ENCODE assay signal across 8 cellular contexts in genomic region chr11:44949160-44950035, GRCh38. TPM values are rescaled to one million over a fixed set of nuclear protein-coding genes. Genes with fewer than 3 reads are reported as not detected.
A peak's percentile ranks its signal among the peaks of the same experiment; 100 is the strongest.
DNase-seq lines count a peak whose midpoint lies in the region; ATAC-seq, FAIRE-seq and TF ChIP-seq lines count a peak whose summit lies in the region.

No MANE protein-coding gene starts in this region.

- H3K4ac ChIP-seq in H1 (replicated peaks; ENCODE audit: insufficient read length, low read depth, low read length), result no peak overlapping the region

- no peak overlapping the region for H2BK120ac ChIP-seq in H1 (replicated peaks; ENCODE audit: low read depth, low read length)

- H3K4me3 ChIP-seq in AG04450 (ENCODE audit: low read depth, low read length), result peak overlapping the region; percentile 71
- H3K4me3 ChIP-seq in HCT116 (replicated peaks in 1 of 2; ENCODE audit: low read depth in 1 of 2, low read length in 2 of 2), result peak overlapping the region; percentile 87 to 89
- H3K4me3 ChIP-seq in H1 (ENCODE audit: extremely low read depth in 1 of 4, insufficient read depth in 2 of 4, low read depth in 3 of 4, low read length in 4 of 4), result peak overlapping the region; percentile 64 to 78 (median 70)
- H3K4me3 ChIP-seq in mucosa of descending colon, result peak overlapping the region; percentile 57
- H3K4me3 ChIP-seq in transverse colon, result peak overlapping the region; percentile 66 to 93 (median 76)

- H3K23me2 ChIP-seq in H1 (ENCODE audit: low read depth, low read length), result peaks cover 2% of the 10 kb centered on the region; the same call in 1 of the 2 replicates

- no peak for TF ChIP-seq RAD21 in HCT116 (IDR thresholded peaks at IDR 0.05; ENCODE audit: low read depth)
- peak; percentile 45 to 68; a peak in 3 of 4 replicates for TF ChIP-seq RAD21 in H1 (IDR thresholded peaks at IDR 0.05 in 1 of 2, conservative IDR thresholded peaks at IDR 0.05 in 1 of 2; ENCODE audit: low read depth in 2 of 2, low read length in 2 of 2)

- no peak overlapping the region for H4K91ac ChIP-seq in H1 (replicated peaks; ENCODE audit: insufficient read length, low read length)

- POLR2A ChIA-PET in AG04450 (lab: Yijun Ruan, JAX) (no interaction called here), HCT116 (lab: Charles Lee) (no interaction called here), H1 (lab: Charles Lee; ENCODE audit: partially characterized antibody) (interaction anchor here (0.7 to 1.7 kb wide), 6 partner anchors 9 to 22 kb away, joined by 3 to 10 read pairs (median 6); no protein-coding TSS in a partner anchor)

- H2AFZ ChIP-seq in HCT116 (ENCODE audit: low read depth, low read length, poor library complexity, severe bottlenecking) (peak overlapping the region; percentile 2), H1 (ENCODE audit: low read length) (no peak overlapping the region)

- no peaks in the 10 kb centered on the region for H4K20me1 ChIP-seq in HCT116 (ENCODE audit: insufficient read depth)
- peaks cover 0 to 2% of the 10 kb centered on the region in 2 experiments for H4K20me1 ChIP-seq in H1 (replicated peaks in 1 of 2; ENCODE audit: control insufficient read depth in 1 of 2, insufficient read depth in 2 of 2, low read length in 2 of 2)

- H3K9me3 ChIP-seq in AG04450 (ENCODE audit: control insufficient read depth, insufficient read depth, low read length) (peaks cover 5% of the 10 kb centered on the region; the same call in 1 of the 2 replicates), HCT116 (ENCODE audit: control insufficient read depth in 1 of 2, insufficient read depth in 1 of 2, low read depth in 1 of 2, low read length in 2 of 2) (no peaks in the 10 kb centered on the region), H1 (ENCODE audit: insufficient read depth in 2 of 2, low read depth in 1 of 2, low read length in 1 of 2) (no peaks in the 10 kb centered on the region), mucosa of descending colon (no peaks in the 10 kb centered on the region), transverse colon (no peaks in the 10 kb centered on the region)

- intact Hi-C loops in HCT116 (cut with micrococcal nuclease), result no loop called here
- intact Hi-C loops in mucosa of descending colon (cut with DNase I, micrococcal nuclease), result no loop called here
- intact Hi-C loops in transverse colon (cut with DNase I; ENCODE audit: low total_unique reads), result no loop called here

- peak overlapping the region; percentile 72 for H3K9ac ChIP-seq in HCT116 (ENCODE audit: low read length)
- peak overlapping the region in 1 of 4 experiments; percentile 40; a peak in 1 of 7 replicates for H3K9ac ChIP-seq in H1 (replicated peaks in 1 of 4; ENCODE audit: extremely low read depth in 1 of 4, low read depth in 3 of 4, low read length in 3 of 4)

- 6% methylated on average over 30 of the region's 57 CpGs; no CpG with 5 or more reads in 1 of the 2 experiments for WGBS in H1 (ENCODE audit: extremely low coverage in 1 of 2, insufficient coverage in 1 of 2, insufficient read length in 1 of 2, insufficient replicate concordance in 2 of 2, low coverage in 1 of 2, low lambda C conversion rate in 2 of 2, missing lambda C conversion rate in 1 of 2), 2 experiments
- WGBS in transverse colon (ENCODE audit: low coverage in 1 of 2), 2 donors, result 2 to 20% methylated on average over 1 to 54 of the region's 57 CpGs

- TF ChIP-seq POLR2A in HCT116 (IDR thresholded peaks at IDR 0.05; ENCODE audit: borderline replicate concordance, extremely low read depth, insufficient read depth, insufficient read length) (no peak), H1 (IDR thresholded peaks at IDR 0.05; ENCODE audit: control extremely low read depth in 1 of 2, low read depth in 2 of 2, low read length in 2 of 2) (no peak), transverse colon (IDR thresholded peaks at IDR 0.05) (peak; percentile 51)

- peaks cover 16% of the 10 kb centered on the region; the same call in 1 of the 2 replicates for H3K79me2 ChIP-seq in HCT116 (ENCODE audit: insufficient read depth, low read length)
- peaks cover 5 to 16% of the 10 kb centered on the region in 2 experiments; a peak in 3 of 4 replicates for H3K79me2 ChIP-seq in H1 (ENCODE audit: control insufficient read depth in 1 of 2, insufficient read depth in 2 of 2, low read length in 2 of 2)

- no peaks in the 10 kb centered on the region for H3K9me2 ChIP-seq in HCT116 (ENCODE audit: insufficient read depth)

- H3K79me1 ChIP-seq in H1 (ENCODE audit: low read depth, low read length), result peaks cover 12% of the 10 kb centered on the region

- FAIRE-seq in H1 (lab: Jason Lieb, UNC), result no peak

- RAD21 ChIA-PET in HCT116 (lab: Charles Lee; ENCODE audit: low non-redundant PET in 1 of 2, low total read pairs in 2 of 2, uncharacterized antibody in 2 of 2, unreplicated experiment in 2 of 2), result interaction anchor here in 1 of 2 experiments (0.7 kb wide), 1 partner anchor 18 kb away, joined by 3 read pairs; no protein-coding TSS in a partner anchor

- in situ Hi-C loops in transverse colon (cut with MboI; ENCODE audit: low pct_ligation_motif_present in 1 of 4, low pct_unique_long_range_greater_than_20kb in 1 of 4, low sequenced_read_pairs in 3 of 4), result loop anchor here in 2 of 4 donors (25.0 kb wide), 1 partner anchor 388 kb away; no protein-coding TSS in a partner anchor

- DNase-seq in AG04450 (ENCODE audit: low read depth, low spot score) (no peak), HCT116 (ENCODE audit: low read depth, low spot score) (no peak), UCSD-AML1 (lab: John Stamatoyannopoulos, UW; ENCODE audit: unreplicated experiment) (peak; percentile 73), H1 (ENCODE audit: low read depth in 1 of 2, low spot score in 2 of 2) (peak in 1 of 2 experiments; percentile 83), mucosa of descending colon (peak; percentile 74 to 83 (median 79)), transverse colon (peak; percentile 68), COR-L47 (lab: John Stamatoyannopoulos, UW) (no peak)

- no peak overlapping the region for H3K23ac ChIP-seq in H1 (ENCODE audit: insufficient read length)

- ATAC-seq in HCT116 (peak; percentile 61), mucosa of descending colon (peak; percentile 56), HG03139 (IDR thresholded peaks at IDR 0.05; ENCODE audit: unreplicated experiment) (no peak)

- H2BK20ac ChIP-seq in H1 (ENCODE audit: low read length), result no peak overlapping the region

- H3K4me2 ChIP-seq in HCT116 (ENCODE audit: low read length), result peak overlapping the region; percentile 85
- H3K4me2 ChIP-seq in H1 (ENCODE audit: insufficient read depth in 1 of 2, low read depth in 2 of 2, low read length in 2 of 2), result peak overlapping the region; percentile 72 to 77

- CTCF ChIA-PET in AG04450 (lab: Charles Lee), result interaction anchor here (0.6 to 2.4 kb wide), 8 partner anchors 11 to 155 kb away, joined by 4 to 12 read pairs (median 6); no protein-coding TSS in a partner anchor
- CTCF ChIA-PET in HCT116 (lab: Charles Lee), result interaction anchor here (1.1 kb wide), 1 partner anchor 13 kb away, joined by 4 read pairs; no protein-coding TSS in a partner anchor
- CTCF ChIA-PET in H1 (lab: Charles Lee; ENCODE audit: partially characterized antibody), result interaction anchor here (0.5 to 24.5 kb wide), 22 partner anchors 9 to 389 kb away, joined by 3 to 1347 read pairs (median 6); no protein-coding TSS in a partner anchor

- H3K56ac ChIP-seq in H1 (replicated peaks; ENCODE audit: insufficient read length, low read depth, low read length), result peak overlapping the region; percentile 33

- H3K27me3 ChIP-seq in AG04450 (ENCODE audit: control insufficient read depth, insufficient read depth, low read length) (peaks cover 33% of the 10 kb centered on the region), HCT116 (ENCODE audit: insufficient read depth, low read length) (no peaks in the 10 kb centered on the region), H1 (replicated peaks in 1 of 4; ENCODE audit: control insufficient read depth in 3 of 4, extremely low read depth in 1 of 4, insufficient read depth in 3 of 4, low read length in 3 of 4) (no peaks in the 10 kb centered on the region; a peak in 1 of 7 replicates), transverse colon (no peaks in the 10 kb centered on the region)

- no peak overlapping the region for H2BK12ac ChIP-seq in H1 (ENCODE audit: low read depth, low read length)

- peak overlapping the region; percentile 88 for H3K18ac ChIP-seq in H1 (ENCODE audit: extremely low read depth, low read length)

- no peaks in the 10 kb centered on the region for H3K36me3 ChIP-seq in HCT116 (ENCODE audit: control insufficient read depth in 1 of 2, insufficient read depth in 2 of 2, low read length in 2 of 2)
- H3K36me3 ChIP-seq in H1 (ENCODE audit: control insufficient read depth in 2 of 4, insufficient read depth in 4 of 4, low read length in 3 of 4), result peaks cover 0 to 6% (median 0%) of the 10 kb centered on the region in 4 experiments; a peak in 2 of 8 replicates
- no peaks in the 10 kb centered on the region for H3K36me3 ChIP-seq in mucosa of descending colon (ENCODE audit: low read depth)
- H3K36me3 ChIP-seq in transverse colon, result no peaks in the 10 kb centered on the region

- H3K14ac ChIP-seq in H1 (ENCODE audit: insufficient read length), result no peak overlapping the region

- no peak overlapping the region for H2AK5ac ChIP-seq in H1 (ENCODE audit: low read depth, low read length)

- peak overlapping the region; percentile 81 for H4K8ac ChIP-seq in H1 (ENCODE audit: extremely low read depth, insufficient read depth, low read length)

- no TSS peak for BruUV-seq in HCT116 (replicated peaks; lab: Mats Ljungman, UMichigan)

- H3K27ac ChIP-seq in AG04450 (ENCODE audit: low read depth, low read length) (no peak overlapping the region), HCT116 (ENCODE audit: low read depth, low read length) (peak overlapping the region; percentile 80), H1 (ENCODE audit: low read depth, low read length) (no peak overlapping the region; the same call in 1 of the 2 replicates), transverse colon (peak overlapping the region; percentile 86 to 96 (median 94))

- no peak for TF ChIP-seq EP300 in H1 (IDR thresholded peaks at IDR 0.05; ENCODE audit: borderline replicate concordance in 1 of 2, low read depth in 2 of 2, low read length in 2 of 2)
- no peak for TF ChIP-seq EP300 in transverse colon (IDR thresholded peaks at IDR 0.05; ENCODE audit: low read depth)

- peak overlapping the region; percentile 87; the same call in 1 of the 2 replicates for H2BK5ac ChIP-seq in H1 (ENCODE audit: low read depth, low read length)

- peak; percentile 51 for TF ChIP-seq CTCF in AG04450 (IDR thresholded peaks at IDR 0.05; ENCODE audit: low read depth, low read length)
- TF ChIP-seq CTCF in HCT116 (IDR thresholded peaks at IDR 0.05 in 2 of 3, conservative IDR thresholded peaks at IDR 0.05 in 1 of 3; ENCODE audit: borderline replicate concordance in 1 of 3, insufficient read depth in 1 of 3, low read depth in 2 of 3, low read length in 2 of 3), result peak; percentile 19 to 74 (median 74); a peak in 4 of 6 replicates
- TF ChIP-seq CTCF in H1 (IDR thresholded peaks at IDR 0.05; ENCODE audit: control extremely low read depth in 1 of 3, insufficient read depth in 1 of 3, low read depth in 1 of 3, low read length in 3 of 3), result peak in 2 of 3 experiments; percentile 71 to 78; a peak in 3 of 4 replicates
- peak; percentile 55 for TF ChIP-seq CTCF in mucosa of descending colon (IDR thresholded peaks at IDR 0.05)
- peak; percentile 42 to 69 (median 57) for TF ChIP-seq CTCF in transverse colon (IDR thresholded peaks at IDR 0.05)

- H2BK15ac ChIP-seq in H1 (ENCODE audit: low read length), result no peak overlapping the region

- peak overlapping the region; percentile 86 for H4K5ac ChIP-seq in H1 (ENCODE audit: insufficient read length, low read depth, low read length)

- peaks cover 3 to 15% of the 10 kb centered on the region in 2 experiments; a peak in 2 of 4 replicates for H3K4me1 ChIP-seq in HCT116 (ENCODE audit: control insufficient read depth in 1 of 2, insufficient read depth in 2 of 2, low read length in 2 of 2)
- H3K4me1 ChIP-seq in H1 (replicated peaks in 1 of 4; ENCODE audit: control insufficient read depth in 3 of 4, insufficient read depth in 4 of 4, low read length in 3 of 4), result peaks cover 16 to 49% (median 32%) of the 10 kb centered on the region in 4 experiments
- peaks cover 31% of the 10 kb centered on the region for H3K4me1 ChIP-seq in mucosa of descending colon (ENCODE audit: low read depth)
- peaks cover 0 to 43% (median 19%) of the 10 kb centered on the region in 4 donors for H3K4me1 ChIP-seq in transverse colon

RNA-seq across cellular contexts. Expression of gene TP53I11, which starts 1.3 kb away (rescaled TPM):
- polyA plus RNA-seq in AG04450 (2011; rRNA removed) (6.3 and 10.6 TPM in 2 replicates), H1 (2011; rRNA removed) (34.0 and 47.5 TPM in 2 replicates)
- polyA minus RNA-seq in AG04450 (2011; rRNA and poly(A)+ RNA removed), result 13.4 and 17.3 TPM in 2 replicates
- total RNA-seq in HCT116 (2021; ENCODE audit: unreplicated experiment) (46.9 TPM), mucosa of descending colon (10 to 100 TPM; 48.4 to 95.9 (median 91.9) TPM), transverse colon (10 to 100 TPM; 41.5 to 90.0 (median 56.4) TPM)
- polyA plus RNA-seq in HCT116 (2012), result 43.2 and 45.5 TPM in 2 replicates
- 46.3 and 53.7 TPM in 2 replicates for total RNA-seq in H1 (2021; fragmentation: NEBNext Ultra II Directional; extraction: Animal tissue kit (Norgen Biotek cat#: 25700))
- polyA plus RNA-seq in H1 (2011; cell fraction: cytosol; rRNA removed), result 25.8 TPM
- 48.2 TPM for polyA plus RNA-seq in H1 (2011; cell fraction: nucleus; rRNA removed)
- polyA plus RNA-seq in H1 (2012, experiment 1 of 2), result 44.1 to 78.7 TPM (median 68.4 TPM) in 4 replicates
- polyA plus RNA-seq in H1 (2012, experiment 2 of 2), result 49.8 TPM
- 52.1 TPM for polyA plus RNA-seq in H1 (2013, experiment 1 of 2)
- polyA plus RNA-seq in H1 (2013, experiment 2 of 2), result 59.6 TPM
- polyA minus RNA-seq in H1 (2011; rRNA and poly(A)+ RNA removed), result 26.4 and 26.9 TPM in 2 replicates
- polyA minus RNA-seq in H1 (2011; cell fraction: cytosol; rRNA and poly(A)+ RNA removed), result 34.6 TPM
- 44.5 TPM for polyA minus RNA-seq in H1 (2011; cell fraction: nucleus; rRNA and poly(A)+ RNA removed)

Comparison
In these comparisons a context has a peak if more than half of its experiments do, and no peak if none do; other contexts are left out.
1. DNase-seq: peak in UCSD-AML1 (single experiment), mucosa of descending colon (3 of 3) and transverse colon (single experiment); none in AG04450 (single experiment), HCT116 (single experiment) and COR-L47 (single experiment).
2. H3K27ac ChIP-seq: peak in HCT116 (single experiment) and transverse colon (4 of 4); none in AG04450 (single experiment) and H1 (single experiment).
3. Peak in every context shown above with its lines, with median percentiles within 50 percentile points of each other: H3K4me3 ChIP-seq and CTCF ChIP-seq.